Comparison of ENCODE assay signal across 32 cellular contexts in the genomic region with DNA sequence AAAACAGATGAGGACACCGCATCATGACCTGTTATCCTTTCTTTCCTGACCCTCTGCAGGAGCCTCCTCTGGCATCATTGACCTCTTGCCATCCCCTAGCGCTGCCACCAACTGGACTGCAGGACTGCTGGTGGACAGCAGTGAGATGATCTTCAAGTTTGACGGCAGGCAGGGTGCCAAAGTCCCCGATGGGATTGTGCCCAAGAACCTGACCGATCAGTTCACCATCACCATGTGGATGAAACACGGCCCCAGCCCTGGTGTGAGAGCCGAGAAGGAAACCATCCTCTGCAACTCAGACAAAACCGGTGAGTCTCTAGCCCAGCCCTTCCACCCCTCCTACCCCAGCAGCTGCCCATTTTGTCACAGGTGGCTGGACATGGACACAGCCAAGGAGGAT.
"Had no signal": no experiment of that assay in that cellular context is flagged by ENCODE, and none has a peak within 500 bp of the region (broad histone marks: within the 10 kb centered on the region; RNA-seq: fewer than 3 reads in every experiment).

No MANE protein-coding gene starts in this region.

- H3K4me3 ChIP-seq: adrenal gland, body of pancreas, breast epithelium had no signal

- H3K27ac ChIP-seq: adrenal gland, body of pancreas, brain microvascular endothelial cell, breast epithelium, VCaP had no signal

- DNase-seq: activated B cell treated with CpG ODN at 0.5 μM for 24 hours; activated CD4-positive, alpha-beta memory T cell treated with anti-CD3 and anti-CD28 coated beads for 36 hours; activated CD4-positive, alpha-beta T cell treated with anti-CD3 and anti-CD28 coated beads for 4 hours; activated CD4-positive, alpha-beta T cell treated with anti-CD3 and anti-CD28 coated beads, Interleukin-2, amount 10 ng/mL, durations not matched to agents 24 days and 14 days; activated CD4-positive, alpha-beta T cell treated with anti-CD3 and anti-CD28 coated beads, Interleukin-2, amount 50 U/mL, for 1 hour; activated CD4-positive, alpha-beta T cell treated with anti-CD3 and anti-CD28 coated beads, Interleukin-2, amount 50 U/mL, for 4 hours; activated CD4-positive, CD25-positive, alpha-beta regulatory T cell treated with anti-CD3 and anti-CD28 coated beads, Interleukin-2, amount 50 U/mL, for 72 hours; activated CD8-positive, alpha-beta memory T cell treated with anti-CD3 and anti-CD28 coated beads, Interleukin-2, amount 50 U/mL, for 4 hours; activated CD8-positive, alpha-beta T cell treated with anti-CD3 and anti-CD28 coated beads for 36 hours; activated effector memory CD4-positive, alpha-beta T cell treated with anti-CD3 and anti-CD28 coated beads, Interleukin-2, amount 50 U/mL, for 16 hours; activated gamma-delta T cell treated with Interleukin-2 at 50 U/mL for 16 hours; activated naive CD4-positive, alpha-beta T cell; activated naive CD4-positive, alpha-beta T cell treated with anti-CD3 and anti-CD28 coated beads for 36 hours; activated naive CD4-positive, alpha-beta T cell treated with anti-CD3 and anti-CD28 coated beads, Interleukin-2, amount 50 U/mL, for 16 hours; activated naive CD8-positive, alpha-beta T cell treated with anti-CD3 and anti-CD28 coated beads for 36 hours; activated T-cell treated with anti-CD3 and anti-CD28 coated beads for 4 hours; activated T-cell treated with anti-CD3 and anti-CD28 coated beads, Interleukin-2, amount 50 U/mL, for 1 hour; activated T-cell treated with anti-CD3 and anti-CD28 coated beads, Interleukin-2, amount 50 U/mL, for 4 hours; activated T-cell treated with anti-CD3 and anti-CD28 coated beads, Interleukin-2, amount 50 U/mL, for 72 hours; amniotic stem cell; aorta; body of pancreas; brain microvascular endothelial cell; central memory CD4-positive, alpha-beta T cell; T-helper 1 cell; T-helper 2 cell; T-helper 9 cell had no signal

- H3K9me3 ChIP-seq: adrenal gland, body of pancreas, breast epithelium had no signal

- ATAC-seq: activated CD8-positive, alpha-beta T cell treated with anti-CD3 and anti-CD28 coated beads for 36 hours; activated naive CD4-positive, alpha-beta T cell treated with anti-CD3 and anti-CD28 coated beads, Interleukin-2, amount 50 U/mL, for 72 hours; activated T-cell treated with anti-CD3 and anti-CD28 coated beads, Interleukin-2, amount 50 U/mL, for 4 hours; activated T-cell treated with anti-CD3 and anti-CD28 coated beads, Interleukin-2, amount 50 U/mL, for 72 hours; activated T-helper 17 cell treated with anti-CD3 and anti-CD28 coated beads, Interleukin-2, amount 50 U/mL, for 72 hours; body of pancreas had no signal

- H3K27me3 ChIP-seq: adrenal gland, body of pancreas, brain microvascular endothelial cell, breast epithelium had no signal

- H3K36me3 ChIP-seq: adrenal gland, brain microvascular endothelial cell, breast epithelium had no signal

- H3K4me1 ChIP-seq: adrenal gland, body of pancreas, breast epithelium had no signal
